ENCODE assay signal across 24 cellular contexts in the genomic region with DNA sequence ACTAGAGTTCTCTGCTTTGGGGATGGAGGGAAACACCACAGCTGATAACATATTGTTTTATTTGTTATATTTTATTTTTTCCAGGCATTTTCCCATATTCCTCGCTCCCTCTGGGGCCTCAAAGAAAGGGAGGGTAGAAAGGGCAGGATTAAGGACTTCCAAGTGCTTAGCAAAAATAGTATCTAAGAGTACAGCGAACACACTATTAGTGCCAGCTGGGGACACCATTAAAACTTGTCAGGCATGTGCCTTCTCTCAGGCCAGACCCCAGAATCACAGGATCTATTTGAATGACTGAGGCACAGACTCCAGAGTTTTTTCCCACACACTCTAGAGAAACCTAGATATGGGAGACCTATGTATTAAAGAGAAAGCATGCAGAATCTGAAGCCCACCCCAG.
"Had no signal": no experiment of that assay in that cellular context is flagged by ENCODE, and none has a peak within 500 bp of the region (broad histone marks: within the 10 kb centered on the region; RNA-seq: fewer than 3 reads in every experiment).

No MANE protein-coding gene starts in this region.

- ATAC-seq: effector memory CD8-positive, alpha-beta T cell; esophagus mucosa; foreskin keratinocyte; gastrocnemius medialis; gastroesophageal sphincter had no signal

- DNase-seq: colonic mucosa; cortex of kidney; dermis blood vessel endothelial cell; dorsolateral prefrontal cortex; effector CD4-positive, alpha-beta T cell; effector CD8-positive, alpha-beta T cell; effector memory CD4-positive, alpha-beta T cell; effector memory CD8-positive, alpha-beta T cell; endodermal cell; erythroblast; esophagus squamous epithelium; foreskin fibroblast; foreskin keratinocyte; foreskin melanocyte; gastrocnemius medialis; glutamatergic neuron; head of caudate nucleus; heart left ventricle; heart right ventricle had no signal

- H3K4me1 ChIP-seq: colonic mucosa, foreskin keratinocyte had no signal

- H3K27me3 ChIP-seq: colonic mucosa, dorsolateral prefrontal cortex, esophagus muscularis mucosa, esophagus squamous epithelium, foreskin keratinocyte, gastrocnemius medialis, gastroesophageal sphincter, heart left ventricle, heart right ventricle had no signal

- H3K27ac ChIP-seq: colonic mucosa, coronary artery, dorsolateral prefrontal cortex, epithelial cell of prostate, esophagus muscularis mucosa, esophagus squamous epithelium, foreskin keratinocyte, gastrocnemius medialis, gastroesophageal sphincter, heart left ventricle, heart right ventricle had no signal

- H3K9me3 ChIP-seq: colonic mucosa, esophagus muscularis mucosa, esophagus squamous epithelium, gastrocnemius medialis, gastroesophageal sphincter, heart left ventricle, heart right ventricle had no signal

- H3K4me3 ChIP-seq: colonic mucosa, coronary artery, dorsolateral prefrontal cortex, esophagus muscularis mucosa, esophagus squamous epithelium, gastrocnemius medialis, gastroesophageal sphincter, heart left ventricle, heart right ventricle had no signal
